1 cellular context compared by ENCODE assay signal in the genomic region with DNA sequence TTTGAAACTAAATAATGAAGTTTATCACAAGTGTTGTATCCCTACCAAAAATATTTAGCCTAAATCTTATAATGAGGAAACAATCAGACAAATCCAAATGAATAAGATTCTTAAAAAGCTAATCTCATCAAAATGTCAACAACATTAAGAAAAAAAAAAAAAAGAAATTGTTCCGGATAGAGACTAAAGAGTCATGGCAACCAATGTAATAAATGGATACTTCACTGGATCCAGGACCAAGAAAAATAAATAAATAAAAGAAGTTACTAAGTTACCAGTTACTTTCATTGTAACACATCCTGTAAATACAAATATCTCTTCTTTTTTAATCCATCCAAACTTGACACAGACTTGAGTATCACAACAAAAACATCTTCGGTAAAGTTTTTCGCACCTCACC.
TF ChIP-seq lines count a peak whose summit lies in the region.

No MANE protein-coding gene starts in this region.

TF ChIP-seq in A549, 52 proteins besides CTCF, POLR2A, EP300 and RAD21 (continued from another document):
- TF ChIP-seq MAFK (IDR thresholded peaks at IDR 0.05; ENCODE audit: partially characterized antibody) (no peak), ZFP36 (IDR thresholded peaks at IDR 0.05; ENCODE audit: borderline replicate concordance, partially characterized antibody) (no peak), RARB (CRISPR knock-in tag; IDR thresholded peaks at IDR 0.05) (no peak), KDM1A (IDR thresholded peaks at IDR 0.05; ENCODE audit: low read depth) (no peak), CBX8 (IDR thresholded peaks at IDR 0.05) (no peak), FOSL2 (IDR thresholded peaks at IDR 0.05) (no peak), FOSL2 (CRISPR knock-in tag; IDR thresholded peaks at IDR 0.05) (no peak), NPAS2 (CRISPR knock-in tag; IDR thresholded peaks at IDR 0.05; ENCODE audit: borderline replicate concordance) (no peak), HOXB13 (CRISPR knock-in tag; IDR thresholded peaks at IDR 0.05; ENCODE audit: low read depth) (no peak), FOXS1 (CRISPR knock-in tag; IDR thresholded peaks at IDR 0.05) (no peak)
- TF ChIP-seq, protein P1, sequence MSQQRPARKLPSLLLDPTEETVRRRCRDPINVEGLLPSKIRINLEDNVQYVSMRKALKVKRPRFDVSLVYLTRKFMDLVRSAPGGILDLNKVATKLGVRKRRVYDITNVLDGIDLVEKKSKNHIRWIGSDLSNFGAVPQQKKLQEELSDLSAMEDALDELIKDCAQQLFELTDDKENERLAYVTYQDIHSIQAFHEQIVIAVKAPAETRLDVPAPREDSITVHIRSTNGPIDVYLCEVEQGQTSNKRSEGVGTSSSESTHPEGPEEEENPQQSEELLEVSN (IDR thresholded peaks at IDR 0.05; ENCODE audit: borderline replicate concordance, low read depth): no peak
- TF ChIP-seq, protein P2, sequence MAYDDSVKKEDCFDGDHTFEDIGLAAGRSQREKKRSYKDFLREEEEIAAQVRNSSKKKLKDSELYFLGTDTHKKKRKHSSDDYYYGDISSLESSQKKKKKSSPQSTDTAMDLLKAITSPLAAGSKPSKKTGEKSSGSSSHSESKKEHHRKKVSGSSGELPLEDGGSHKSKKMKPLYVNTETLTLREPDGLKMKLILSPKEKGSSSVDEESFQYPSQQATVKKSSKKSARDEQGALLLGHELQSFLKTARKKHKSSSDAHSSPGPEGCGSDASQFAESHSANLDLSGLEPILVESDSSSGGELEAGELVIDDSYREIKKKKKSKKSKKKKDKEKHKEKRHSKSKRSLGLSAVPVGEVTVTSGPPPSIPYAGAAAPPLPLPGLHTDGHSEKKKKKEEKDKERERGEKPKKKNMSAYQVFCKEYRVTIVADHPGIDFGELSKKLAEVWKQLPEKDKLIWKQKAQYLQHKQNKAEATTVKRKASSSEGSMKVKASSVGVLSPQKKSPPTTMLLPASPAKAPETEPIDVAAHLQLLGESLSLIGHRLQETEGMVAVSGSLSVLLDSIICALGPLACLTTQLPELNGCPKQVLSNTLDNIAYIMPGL (CRISPR knock-in tag; IDR thresholded peaks at IDR 0.05; ENCODE audit: borderline replicate concordance): no peak
TF ChIP-seq in A549: peak in this region for 0.
